ENCODE assay signal across 13 cellular contexts in the genomic region with DNA sequence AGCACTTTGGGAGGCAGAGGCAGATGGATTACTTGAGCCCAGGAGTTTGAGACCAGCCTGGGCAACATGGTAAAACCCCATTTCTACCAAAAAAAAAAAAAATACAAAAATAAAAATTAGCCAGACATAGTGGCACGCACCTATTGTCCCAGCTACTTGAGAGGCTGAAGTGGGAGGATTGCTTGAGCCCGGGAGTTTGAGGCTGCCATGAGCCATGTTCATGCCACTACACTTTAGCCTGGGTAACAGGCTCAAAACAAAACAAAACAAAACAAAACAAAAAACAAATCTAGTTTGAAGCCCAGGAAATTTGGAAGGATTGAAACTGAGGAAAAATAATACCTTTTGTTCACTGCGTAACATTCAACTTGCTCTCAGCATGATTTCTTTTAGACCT. TPM values are rescaled to one million over a fixed set of nuclear protein-coding genes. Genes with fewer than 3 reads are reported as not detected.
DNase-seq lines count a peak whose midpoint lies in the region; ATAC-seq and TF ChIP-seq lines count a peak whose summit lies in the region.
"Had no signal": no experiment of that assay in that cellular context is flagged by ENCODE, and none has a peak within 500 bp of the region (broad histone marks: within the 10 kb centered on the region; RNA-seq: fewer than 3 reads in every experiment).

No MANE protein-coding gene starts in this region.

- H3K27ac Mint-ChIP-seq in CD4-positive, CD25-positive, alpha-beta regulatory T cell, result peak overlapping the region; percentile 20 to 66 (median 64)
- H3K27ac Mint-ChIP-seq in dendritic cell treated with granulocyte-macrophage colony-stimulating factor and Interleukin-4, amounts not matched to agents 40 ng/mL and 50 ng/mL, for 4 days, result peak overlapping the region; percentile 79
- peak overlapping the region; percentile 84 for H3K27ac Mint-ChIP-seq in osteocyte (ENCODE audit: unreplicated experiment)

- H3K4me3 ChIP-seq in CD4-positive, CD25-positive, alpha-beta regulatory T cell (ENCODE audit: low read depth, low read length), result peak overlapping the region; percentile 52
- H3K4me3 ChIP-seq: testis had no signal

- H3K27ac ChIP-seq in CD4-positive, CD25-positive, alpha-beta regulatory T cell (ENCODE audit: insufficient read depth, low read length, poor library complexity, severe bottlenecking), result no peak overlapping the region
- H3K27ac ChIP-seq: parathyroid adenoma, testis had no signal

- no peaks in the 10 kb centered on the region for H3K36me3 ChIP-seq in CD4-positive, CD25-positive, alpha-beta regulatory T cell (ENCODE audit: control insufficient read depth, insufficient read depth, low read length)

- peaks cover 0 to 1% (median 0%) of the 10 kb centered on the region in 7 donors for H3K9me3 Mint-ChIP-seq in CD4-positive, CD25-positive, alpha-beta regulatory T cell
- no peaks in the 10 kb centered on the region for H3K9me3 Mint-ChIP-seq in dendritic cell treated with granulocyte-macrophage colony-stimulating factor and Interleukin-4, amounts not matched to agents 40 ng/mL and 50 ng/mL, for 4 days
- no peaks in the 10 kb centered on the region for H3K9me3 Mint-ChIP-seq in osteocyte (ENCODE audit: unreplicated experiment)

- H3K4me1 Mint-ChIP-seq in CD4-positive, CD25-positive, alpha-beta regulatory T cell, result peaks cover 58 to 84% (median 72%) of the 10 kb centered on the region in 4 donors
- peaks cover 67% of the 10 kb centered on the region for H3K4me1 Mint-ChIP-seq in dendritic cell treated with granulocyte-macrophage colony-stimulating factor and Interleukin-4, amounts not matched to agents 40 ng/mL and 50 ng/mL, for 4 days (ENCODE audit: low read depth)
- H3K4me1 Mint-ChIP-seq in osteocyte (ENCODE audit: unreplicated experiment), result peaks cover 89% of the 10 kb centered on the region

- no peaks in the 10 kb centered on the region for H3K27me3 Mint-ChIP-seq in CD4-positive, CD25-positive, alpha-beta regulatory T cell
- H3K27me3 Mint-ChIP-seq in dendritic cell treated with granulocyte-macrophage colony-stimulating factor and Interleukin-4, amounts not matched to agents 40 ng/mL and 50 ng/mL, for 4 days, result no peaks in the 10 kb centered on the region
- H3K27me3 Mint-ChIP-seq in osteocyte (ENCODE audit: unreplicated experiment), result no peaks in the 10 kb centered on the region

- intact Hi-C loops in dendritic cell treated with granulocyte-macrophage colony-stimulating factor and Interleukin-4, amounts not matched to agents 40 ng/mL and 50 ng/mL, for 4 days (cut with micrococcal nuclease), result no loop called here

- H3K9me3 ChIP-seq in CD4-positive, CD25-positive, alpha-beta regulatory T cell (ENCODE audit: control insufficient read depth in 2 of 2, low read length in 2 of 2), result no peaks in the 10 kb centered on the region
- H3K9me3 ChIP-seq: testis had no signal

- H3K4me3 Mint-ChIP-seq in CD4-positive, CD25-positive, alpha-beta regulatory T cell, result peak overlapping the region in 3 of 4 donors; percentile 29 to 60 (median 51)
- H3K4me3 Mint-ChIP-seq in dendritic cell treated with granulocyte-macrophage colony-stimulating factor and Interleukin-4, amounts not matched to agents 40 ng/mL and 50 ng/mL, for 4 days, result no peak overlapping the region
- peak overlapping the region; percentile 45 for H3K4me3 Mint-ChIP-seq in osteocyte (ENCODE audit: unreplicated experiment)

- TF ChIP-seq CTCF in osteocyte (IDR thresholded peaks at IDR 0.05), result no peak

- ATAC-seq in CD4-positive, CD25-positive, alpha-beta regulatory T cell (ENCODE audit: low read depth in 2 of 2), result no peak

- H3K27me3 ChIP-seq in CD4-positive, CD25-positive, alpha-beta regulatory T cell (ENCODE audit: control insufficient read depth, insufficient read depth, low read length), result no peaks in the 10 kb centered on the region
- H3K27me3 ChIP-seq: testis had no signal

- H3K4me1 ChIP-seq in CD4-positive, CD25-positive, alpha-beta regulatory T cell (ENCODE audit: control insufficient read depth, insufficient read depth, low read length, poor library complexity, severe bottlenecking), result peaks cover 52% of the 10 kb centered on the region

- no peak for DNase-seq in CD4-positive, CD25-positive, alpha-beta regulatory T cell
- DNase-seq in NCI-H226, result peak; percentile 73
- no peak for DNase-seq in osteocyte (ENCODE audit: extremely low spot score, unreplicated experiment)
- DNase-seq in cortex of kidney (lab: John Stamatoyannopoulos, UW), result no peak
- no peak for DNase-seq in NCI-H2029 treated with DMSO at 0.1 percent for 48 hours (lab: John Stamatoyannopoulos, UW)
- DNase-seq in pons (ENCODE audit: low spot score), result no peak
- no peak for DNase-seq in islet precursor cell
- DNase-seq: DMS 273 treated with DMSO at 0.1 percent for 48 hours, MM.1S, NCI-H526, testis had no signal

- peaks cover 18% of the 10 kb centered on the region for H3K36me3 Mint-ChIP-seq in CD4-positive, CD25-positive, alpha-beta regulatory T cell
- H3K36me3 Mint-ChIP-seq in dendritic cell treated with granulocyte-macrophage colony-stimulating factor and Interleukin-4, amounts not matched to agents 40 ng/mL and 50 ng/mL, for 4 days (ENCODE audit: low read depth), result peaks cover 30% of the 10 kb centered on the region
- H3K36me3 Mint-ChIP-seq in osteocyte (ENCODE audit: unreplicated experiment), result peaks cover 3% of the 10 kb centered on the region

RNA-seq across cellular contexts. Expression of gene TMOD3, which starts 16.6 kb away (rescaled TPM):
- total RNA-seq in CD4-positive, CD25-positive, alpha-beta regulatory T cell, result 68.2 TPM
- polyA plus RNA-seq in CD4-positive, CD25-positive, alpha-beta regulatory T cell, result 10 to 100 TPM; 28.3 to 41.2 (median 32.5) TPM
- total RNA-seq in osteocyte, result 75.4 and 84.3 TPM in 2 replicates
